In the genomic region with DNA sequence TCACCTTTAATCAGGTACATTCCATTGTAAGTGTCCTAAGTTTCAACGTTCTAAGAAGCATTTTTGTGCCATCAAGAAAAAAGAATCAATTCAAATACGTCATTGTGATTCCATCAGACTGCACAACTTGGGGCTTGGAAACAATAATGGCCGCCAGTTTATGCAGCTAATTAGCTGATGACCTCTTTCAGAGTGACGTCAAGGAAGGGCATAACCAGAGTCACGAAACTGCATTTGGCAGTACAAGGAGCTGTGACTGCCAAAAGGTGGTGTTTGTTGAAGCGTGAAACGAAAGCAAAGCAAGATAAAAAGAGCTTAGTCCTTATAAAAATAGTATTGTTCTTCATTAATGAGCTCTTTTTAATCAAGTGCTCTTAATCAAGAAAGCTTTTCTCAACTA, we compare ENCODE assay signal across 1 cellular context.
TF ChIP-seq lines count a peak whose summit lies in the region.

No MANE protein-coding gene starts in this region.

TF ChIP-seq in HEK293, 187 proteins besides CTCF, POLR2A, EP300 and RAD21 (continued from another document):
- TF ChIP-seq ZSCAN18 (tag by site-specific recombination; IDR thresholded peaks at IDR 0.05) (no peak), YY2 (tag by site-specific recombination; IDR thresholded peaks at IDR 0.05) (0 out of 2 replicates have a peak, but pooled peaks have one; percentile 32), ZNF292 (tag by site-specific recombination; IDR thresholded peaks at IDR 0.05; ENCODE audit: borderline replicate concordance, low read depth) (no peak), FEZF1 (tag by site-specific recombination; IDR thresholded peaks at IDR 0.05) (peak; percentile 79), GLI4 (tag by site-specific recombination; IDR thresholded peaks at IDR 0.05) (no peak), ZNF626 (tag by site-specific recombination; IDR thresholded peaks at IDR 0.05) (no peak), ZNF302 (tag by site-specific recombination; IDR thresholded peaks at IDR 0.05; ENCODE audit: low read depth) (no peak), ZXDB (tag by site-specific recombination; IDR thresholded peaks at IDR 0.05) (peak; percentile 22; the same call in 1 of the 2 replicates), ZBTB1 (tag by site-specific recombination; IDR thresholded peaks at IDR 0.05) (no peak), KLF16 (tag by site-specific recombination; IDR thresholded peaks at IDR 0.05) (no peak), ZNF843 (tag by site-specific recombination; IDR thresholded peaks at IDR 0.05) (peak; percentile 25; the same call in 1 of the 2 replicates), SP7 (tag by site-specific recombination; IDR thresholded peaks at IDR 0.05) (no peak), ATF2 (tag by site-specific recombination; IDR thresholded peaks at IDR 0.05; ENCODE audit: low read depth) (peak; percentile 86), ZNF239 (tag by site-specific recombination; IDR thresholded peaks at IDR 0.05) (no peak), ZNF530 (tag by site-specific recombination; IDR thresholded peaks at IDR 0.05; ENCODE audit: low read depth) (no peak), ZNF629 (tag by site-specific recombination; IDR thresholded peaks at IDR 0.05) (peak; percentile 81)
